ENCODE assay signal across 1 cellular context in the genomic region with DNA sequence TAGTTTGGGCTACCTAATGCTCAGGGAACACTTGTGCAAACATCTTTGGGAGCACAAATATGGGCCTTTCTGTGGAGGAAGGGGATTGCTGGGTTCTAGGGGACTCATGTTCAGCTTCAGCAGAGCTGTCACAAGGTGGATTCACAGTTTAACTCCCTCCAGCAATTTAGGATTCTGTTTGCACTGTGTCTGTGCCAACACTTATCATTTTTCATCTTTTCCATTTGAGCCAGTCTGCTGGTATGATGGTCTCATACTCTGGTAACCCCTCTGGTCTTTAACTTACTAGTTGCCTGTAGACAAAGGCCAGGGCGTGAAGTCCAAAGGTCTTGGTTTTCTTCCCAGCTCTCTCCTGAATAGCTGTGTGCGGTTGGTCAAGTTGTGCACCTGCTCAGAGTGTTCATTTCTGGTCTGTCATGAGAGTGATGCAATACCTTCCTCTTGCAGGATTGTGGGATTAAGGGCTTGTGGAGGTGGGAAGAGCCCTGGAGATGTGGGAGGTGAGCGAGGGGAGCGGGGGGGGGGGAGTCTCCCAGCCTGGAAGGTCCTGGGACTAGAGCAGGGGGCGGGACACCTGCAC.
TF ChIP-seq lines count a peak whose summit lies in the region.

No MANE protein-coding gene starts in this region.

TF ChIP-seq in HepG2, 621 proteins besides CTCF, POLR2A, EP300 and RAD21 (continued from another document):
- no peak for TF ChIP-seq ZFP37 (CRISPR knock-in tag; IDR thresholded peaks at IDR 0.05; ENCODE audit: borderline replicate concordance)
- no peak for TF ChIP-seq GPN1 (CRISPR knock-in tag; IDR thresholded peaks at IDR 0.05; ENCODE audit: borderline replicate concordance)
- TF ChIP-seq MIER2 (CRISPR knock-in tag; IDR thresholded peaks at IDR 0.05): no peak
- TF ChIP-seq ZNF383 (CRISPR knock-in tag; IDR thresholded peaks at IDR 0.05; ENCODE audit: borderline replicate concordance): no peak
- TF ChIP-seq, protein P1, sequence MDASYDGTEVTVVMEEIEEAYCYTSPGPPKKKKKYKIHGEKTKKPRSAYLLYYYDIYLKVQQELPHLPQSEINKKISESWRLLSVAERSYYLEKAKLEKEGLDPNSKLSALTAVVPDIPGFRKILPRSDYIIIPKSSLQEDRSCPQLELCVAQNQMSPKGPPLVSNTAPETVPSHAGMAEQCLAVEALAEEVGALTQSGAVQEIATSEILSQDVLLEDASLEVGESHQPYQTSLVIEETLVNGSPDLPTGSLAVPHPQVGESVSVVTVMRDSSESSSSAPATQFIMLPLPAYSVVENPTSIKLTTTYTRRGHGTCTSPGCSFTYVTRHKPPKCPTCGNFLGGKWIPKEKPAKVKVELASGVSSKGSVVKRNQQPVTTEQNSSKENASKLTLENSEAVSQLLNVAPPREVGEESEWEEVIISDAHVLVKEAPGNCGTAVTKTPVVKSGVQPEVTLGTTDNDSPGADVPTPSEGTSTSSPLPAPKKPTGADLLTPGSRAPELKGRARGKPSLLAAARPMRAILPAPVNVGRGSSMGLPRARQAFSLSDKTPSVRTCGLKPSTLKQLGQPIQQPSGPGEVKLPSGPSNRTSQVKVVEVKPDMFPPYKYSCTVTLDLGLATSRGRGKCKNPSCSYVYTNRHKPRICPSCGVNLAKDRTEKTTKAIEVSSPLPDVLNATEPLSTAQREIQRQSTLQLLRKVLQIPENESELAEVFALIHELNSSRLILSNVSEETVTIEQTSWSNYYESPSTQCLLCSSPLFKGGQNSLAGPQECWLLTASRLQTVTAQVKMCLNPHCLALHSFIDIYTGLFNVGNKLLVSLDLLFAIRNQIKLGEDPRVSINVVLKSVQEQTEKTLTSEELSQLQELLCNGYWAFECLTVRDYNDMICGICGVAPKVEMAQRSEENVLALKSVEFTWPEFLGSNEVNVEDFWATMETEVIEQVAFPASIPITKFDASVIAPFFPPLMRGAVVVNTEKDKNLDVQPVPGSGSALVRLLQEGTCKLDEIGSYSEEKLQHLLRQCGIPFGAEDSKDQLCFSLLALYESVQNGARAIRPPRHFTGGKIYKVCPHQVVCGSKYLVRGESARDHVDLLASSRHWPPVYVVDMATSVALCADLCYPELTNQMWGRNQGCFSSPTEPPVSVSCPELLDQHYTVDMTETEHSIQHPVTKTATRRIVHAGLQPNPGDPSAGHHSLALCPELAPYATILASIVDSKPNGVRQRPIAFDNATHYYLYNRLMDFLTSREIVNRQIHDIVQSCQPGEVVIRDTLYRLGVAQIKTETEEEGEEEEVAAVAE (CRISPR knock-in tag; IDR thresholded peaks at IDR 0.05; ENCODE audit: borderline replicate concordance): no peak
- TF ChIP-seq RNF2 (conservative IDR thresholded peaks at IDR 0.05; ENCODE audit: low read depth): no peak
- no peak for TF ChIP-seq ZNF362 (CRISPR knock-in tag; IDR thresholded peaks at IDR 0.05; ENCODE audit: borderline replicate concordance)
- TF ChIP-seq, protein P2, sequence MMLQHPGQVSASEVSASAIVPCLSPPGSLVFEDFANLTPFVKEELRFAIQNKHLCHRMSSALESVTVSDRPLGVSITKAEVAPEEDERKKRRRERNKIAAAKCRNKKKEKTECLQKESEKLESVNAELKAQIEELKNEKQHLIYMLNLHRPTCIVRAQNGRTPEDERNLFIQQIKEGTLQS (CRISPR knock-in tag; IDR thresholded peaks at IDR 0.05): peak; percentile 88
- TF ChIP-seq EEA1 (CRISPR knock-in tag; IDR thresholded peaks at IDR 0.05; ENCODE audit: borderline replicate concordance): no peak
- TF ChIP-seq, protein P3, sequence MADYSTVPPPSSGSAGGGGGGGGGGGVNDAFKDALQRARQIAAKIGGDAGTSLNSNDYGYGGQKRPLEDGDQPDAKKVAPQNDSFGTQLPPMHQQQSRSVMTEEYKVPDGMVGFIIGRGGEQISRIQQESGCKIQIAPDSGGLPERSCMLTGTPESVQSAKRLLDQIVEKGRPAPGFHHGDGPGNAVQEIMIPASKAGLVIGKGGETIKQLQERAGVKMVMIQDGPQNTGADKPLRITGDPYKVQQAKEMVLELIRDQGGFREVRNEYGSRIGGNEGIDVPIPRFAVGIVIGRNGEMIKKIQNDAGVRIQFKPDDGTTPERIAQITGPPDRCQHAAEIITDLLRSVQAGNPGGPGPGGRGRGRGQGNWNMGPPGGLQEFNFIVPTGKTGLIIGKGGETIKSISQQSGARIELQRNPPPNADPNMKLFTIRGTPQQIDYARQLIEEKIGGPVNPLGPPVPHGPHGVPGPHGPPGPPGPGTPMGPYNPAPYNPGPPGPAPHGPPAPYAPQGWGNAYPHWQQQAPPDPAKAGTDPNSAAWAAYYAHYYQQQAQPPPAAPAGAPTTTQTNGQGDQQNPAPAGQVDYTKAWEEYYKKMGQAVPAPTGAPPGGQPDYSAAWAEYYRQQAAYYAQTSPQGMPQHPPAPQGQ (CRISPR knock-in tag; IDR thresholded peaks at IDR 0.05; ENCODE audit: borderline replicate concordance): no peak
- no peak for TF ChIP-seq ZNF496 (CRISPR knock-in tag; IDR thresholded peaks at IDR 0.05; ENCODE audit: insufficient replicate concordance)
- no peak for TF ChIP-seq MED1 (CRISPR knock-in tag; IDR thresholded peaks at IDR 0.05)
- TF ChIP-seq ZNF33A (CRISPR knock-in tag; IDR thresholded peaks at IDR 0.05; ENCODE audit: borderline replicate concordance): no peak
- no peak for TF ChIP-seq ZMAT3 (CRISPR knock-in tag; conservative IDR thresholded peaks at IDR 0.05)
- 0 out of 2 replicates have a peak, but pooled peaks have one; percentile 51 for TF ChIP-seq ZNF331 (CRISPR knock-in tag; IDR thresholded peaks at IDR 0.05)
- no peak for TF ChIP-seq NFKB2 (CRISPR knock-in tag; IDR thresholded peaks at IDR 0.05; ENCODE audit: borderline replicate concordance)
- TF ChIP-seq TBX3 (IDR thresholded peaks at IDR 0.05; ENCODE audit: borderline replicate concordance): peak; percentile 18; the same call in 1 of the 2 replicates
- TF ChIP-seq ZNF883 (CRISPR knock-in tag; IDR thresholded peaks at IDR 0.05; ENCODE audit: not compliant biosample characterization): no peak
- TF ChIP-seq NCOA2 (CRISPR knock-in tag; IDR thresholded peaks at IDR 0.05): no peak
- no peak for TF ChIP-seq PCBP1 (IDR thresholded peaks at IDR 0.05; ENCODE audit: borderline replicate concordance, low read depth, low read length)
- TF ChIP-seq EED (CRISPR knock-in tag; IDR thresholded peaks at IDR 0.05): no peak
- TF ChIP-seq ATAD3A (CRISPR knock-in tag; IDR thresholded peaks at IDR 0.05): no peak
- peak in 1 of 2 experiments; percentile 51; a peak in 2 of 4 replicates for TF ChIP-seq NR2F1 (CRISPR knock-in tag; IDR thresholded peaks at IDR 0.05)
- TF ChIP-seq, protein P4, sequence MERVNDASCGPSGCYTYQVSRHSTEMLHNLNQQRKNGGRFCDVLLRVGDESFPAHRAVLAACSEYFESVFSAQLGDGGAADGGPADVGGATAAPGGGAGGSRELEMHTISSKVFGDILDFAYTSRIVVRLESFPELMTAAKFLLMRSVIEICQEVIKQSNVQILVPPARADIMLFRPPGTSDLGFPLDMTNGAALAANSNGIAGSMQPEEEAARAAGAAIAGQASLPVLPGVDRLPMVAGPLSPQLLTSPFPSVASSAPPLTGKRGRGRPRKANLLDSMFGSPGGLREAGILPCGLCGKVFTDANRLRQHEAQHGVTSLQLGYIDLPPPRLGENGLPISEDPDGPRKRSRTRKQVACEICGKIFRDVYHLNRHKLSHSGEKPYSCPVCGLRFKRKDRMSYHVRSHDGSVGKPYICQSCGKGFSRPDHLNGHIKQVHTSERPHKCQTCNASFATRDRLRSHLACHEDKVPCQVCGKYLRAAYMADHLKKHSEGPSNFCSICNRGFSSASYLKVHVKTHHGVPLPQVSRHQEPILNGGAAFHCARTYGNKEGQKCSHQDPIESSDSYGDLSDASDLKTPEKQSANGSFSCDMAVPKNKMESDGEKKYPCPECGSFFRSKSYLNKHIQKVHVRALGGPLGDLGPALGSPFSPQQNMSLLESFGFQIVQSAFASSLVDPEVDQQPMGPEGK (CRISPR knock-in tag; IDR thresholded peaks at IDR 0.05): peak; percentile 32; the same call in 1 of the 2 replicates
- TF ChIP-seq, protein P5, sequence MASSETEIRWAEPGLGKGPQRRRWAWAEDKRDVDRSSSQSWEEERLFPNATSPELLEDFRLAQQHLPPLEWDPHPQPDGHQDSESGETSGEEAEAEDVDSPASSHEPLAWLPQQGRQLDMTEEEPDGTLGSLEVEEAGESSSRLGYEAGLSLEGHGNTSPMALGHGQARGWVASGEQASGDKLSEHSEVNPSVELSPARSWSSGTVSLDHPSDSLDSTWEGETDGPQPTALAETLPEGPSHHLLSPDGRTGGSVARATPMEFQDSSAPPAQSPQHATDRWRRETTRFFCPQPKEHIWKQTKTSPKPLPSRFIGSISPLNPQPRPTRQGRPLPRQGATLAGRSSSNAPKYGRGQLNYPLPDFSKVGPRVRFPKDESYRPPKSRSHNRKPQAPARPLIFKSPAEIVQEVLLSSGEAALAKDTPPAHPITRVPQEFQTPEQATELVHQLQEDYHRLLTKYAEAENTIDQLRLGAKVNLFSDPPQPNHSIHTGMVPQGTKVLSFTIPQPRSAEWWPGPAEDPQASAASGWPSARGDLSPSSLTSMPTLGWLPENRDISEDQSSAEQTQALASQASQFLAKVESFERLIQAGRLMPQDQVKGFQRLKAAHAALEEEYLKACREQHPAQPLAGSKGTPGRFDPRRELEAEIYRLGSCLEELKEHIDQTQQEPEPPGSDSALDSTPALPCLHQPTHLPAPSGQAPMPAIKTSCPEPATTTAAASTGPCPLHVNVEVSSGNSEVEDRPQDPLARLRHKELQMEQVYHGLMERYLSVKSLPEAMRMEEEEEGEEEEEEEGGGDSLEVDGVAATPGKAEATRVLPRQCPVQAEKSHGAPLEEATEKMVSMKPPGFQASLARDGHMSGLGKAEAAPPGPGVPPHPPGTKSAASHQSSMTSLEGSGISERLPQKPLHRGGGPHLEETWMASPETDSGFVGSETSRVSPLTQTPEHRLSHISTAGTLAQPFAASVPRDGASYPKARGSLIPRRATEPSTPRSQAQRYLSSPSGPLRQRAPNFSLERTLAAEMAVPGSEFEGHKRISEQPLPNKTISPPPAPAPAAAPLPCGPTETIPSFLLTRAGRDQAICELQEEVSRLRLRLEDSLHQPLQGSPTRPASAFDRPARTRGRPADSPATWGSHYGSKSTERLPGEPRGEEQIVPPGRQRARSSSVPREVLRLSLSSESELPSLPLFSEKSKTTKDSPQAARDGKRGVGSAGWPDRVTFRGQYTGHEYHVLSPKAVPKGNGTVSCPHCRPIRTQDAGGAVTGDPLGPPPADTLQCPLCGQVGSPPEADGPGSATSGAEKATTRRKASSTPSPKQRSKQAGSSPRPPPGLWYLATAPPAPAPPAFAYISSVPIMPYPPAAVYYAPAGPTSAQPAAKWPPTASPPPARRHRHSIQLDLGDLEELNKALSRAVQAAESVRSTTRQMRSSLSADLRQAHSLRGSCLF (CRISPR knock-in tag; IDR thresholded peaks at IDR 0.05; ENCODE audit: borderline replicate concordance): no peak
- peak; percentile 78 for TF ChIP-seq ZNF644 (CRISPR knock-in tag; IDR thresholded peaks at IDR 0.05; ENCODE audit: low read depth)
- TF ChIP-seq, protein P6, sequence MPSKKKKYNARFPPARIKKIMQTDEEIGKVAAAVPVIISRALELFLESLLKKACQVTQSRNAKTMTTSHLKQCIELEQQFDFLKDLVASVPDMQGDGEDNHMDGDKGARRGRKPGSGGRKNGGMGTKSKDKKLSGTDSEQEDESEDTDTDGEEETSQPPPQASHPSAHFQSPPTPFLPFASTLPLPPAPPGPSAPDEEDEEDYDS (CRISPR knock-in tag; IDR thresholded peaks at IDR 0.05): no peak
